In the genomic region with DNA sequence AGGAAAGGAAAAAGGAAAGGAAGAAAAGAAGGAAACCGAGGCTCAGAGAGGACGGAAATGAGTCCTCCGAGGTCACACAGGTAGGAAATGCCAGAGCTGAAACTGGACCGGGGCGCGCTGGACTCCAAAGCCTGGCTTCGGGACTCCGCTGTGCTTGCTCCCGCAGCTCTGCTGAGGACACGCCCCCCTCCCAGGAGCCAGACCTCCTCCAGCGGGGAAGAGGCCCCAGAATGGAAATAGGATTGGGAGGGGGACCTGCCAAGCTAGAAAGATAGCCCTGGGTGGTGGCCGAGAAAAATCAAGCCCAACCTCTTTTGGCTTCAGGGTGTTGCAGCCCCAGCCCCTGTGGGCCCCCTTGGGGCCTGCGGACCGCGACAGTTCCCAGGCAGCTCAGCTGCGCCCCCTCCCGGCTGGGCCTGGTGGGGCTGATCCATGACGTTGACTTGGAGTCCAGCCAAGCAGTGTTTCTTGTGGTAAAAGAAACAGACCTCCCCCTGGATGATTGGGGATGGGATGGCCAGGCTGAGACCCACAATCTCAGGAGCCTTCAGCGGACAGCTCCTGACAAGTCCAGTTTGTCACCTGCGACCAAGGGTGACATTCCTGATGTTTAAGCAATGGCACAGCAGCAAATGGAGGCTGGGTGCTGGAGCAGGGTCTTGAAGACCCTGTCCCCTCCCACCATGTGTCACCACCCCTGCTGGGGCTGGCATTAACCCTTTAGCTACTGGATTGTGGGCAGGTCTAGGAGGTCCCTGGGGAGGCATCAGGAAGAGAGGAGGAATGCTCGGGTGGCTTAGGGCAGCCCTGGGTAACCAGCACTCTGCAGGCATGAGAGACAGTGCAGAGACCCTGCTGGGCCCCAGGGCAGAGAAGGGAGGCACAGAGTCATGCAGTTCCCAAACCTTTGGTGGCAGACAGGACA, we compare ENCODE assay signal across 1 cellular context.
TF ChIP-seq lines count a peak whose summit lies in the region.

No MANE protein-coding gene starts in this region.

TF ChIP-seq in K562, 482 proteins besides CTCF, POLR2A, EP300 and RAD21 (continued from another document and continues in another):
- TF ChIP-seq, protein P1, sequence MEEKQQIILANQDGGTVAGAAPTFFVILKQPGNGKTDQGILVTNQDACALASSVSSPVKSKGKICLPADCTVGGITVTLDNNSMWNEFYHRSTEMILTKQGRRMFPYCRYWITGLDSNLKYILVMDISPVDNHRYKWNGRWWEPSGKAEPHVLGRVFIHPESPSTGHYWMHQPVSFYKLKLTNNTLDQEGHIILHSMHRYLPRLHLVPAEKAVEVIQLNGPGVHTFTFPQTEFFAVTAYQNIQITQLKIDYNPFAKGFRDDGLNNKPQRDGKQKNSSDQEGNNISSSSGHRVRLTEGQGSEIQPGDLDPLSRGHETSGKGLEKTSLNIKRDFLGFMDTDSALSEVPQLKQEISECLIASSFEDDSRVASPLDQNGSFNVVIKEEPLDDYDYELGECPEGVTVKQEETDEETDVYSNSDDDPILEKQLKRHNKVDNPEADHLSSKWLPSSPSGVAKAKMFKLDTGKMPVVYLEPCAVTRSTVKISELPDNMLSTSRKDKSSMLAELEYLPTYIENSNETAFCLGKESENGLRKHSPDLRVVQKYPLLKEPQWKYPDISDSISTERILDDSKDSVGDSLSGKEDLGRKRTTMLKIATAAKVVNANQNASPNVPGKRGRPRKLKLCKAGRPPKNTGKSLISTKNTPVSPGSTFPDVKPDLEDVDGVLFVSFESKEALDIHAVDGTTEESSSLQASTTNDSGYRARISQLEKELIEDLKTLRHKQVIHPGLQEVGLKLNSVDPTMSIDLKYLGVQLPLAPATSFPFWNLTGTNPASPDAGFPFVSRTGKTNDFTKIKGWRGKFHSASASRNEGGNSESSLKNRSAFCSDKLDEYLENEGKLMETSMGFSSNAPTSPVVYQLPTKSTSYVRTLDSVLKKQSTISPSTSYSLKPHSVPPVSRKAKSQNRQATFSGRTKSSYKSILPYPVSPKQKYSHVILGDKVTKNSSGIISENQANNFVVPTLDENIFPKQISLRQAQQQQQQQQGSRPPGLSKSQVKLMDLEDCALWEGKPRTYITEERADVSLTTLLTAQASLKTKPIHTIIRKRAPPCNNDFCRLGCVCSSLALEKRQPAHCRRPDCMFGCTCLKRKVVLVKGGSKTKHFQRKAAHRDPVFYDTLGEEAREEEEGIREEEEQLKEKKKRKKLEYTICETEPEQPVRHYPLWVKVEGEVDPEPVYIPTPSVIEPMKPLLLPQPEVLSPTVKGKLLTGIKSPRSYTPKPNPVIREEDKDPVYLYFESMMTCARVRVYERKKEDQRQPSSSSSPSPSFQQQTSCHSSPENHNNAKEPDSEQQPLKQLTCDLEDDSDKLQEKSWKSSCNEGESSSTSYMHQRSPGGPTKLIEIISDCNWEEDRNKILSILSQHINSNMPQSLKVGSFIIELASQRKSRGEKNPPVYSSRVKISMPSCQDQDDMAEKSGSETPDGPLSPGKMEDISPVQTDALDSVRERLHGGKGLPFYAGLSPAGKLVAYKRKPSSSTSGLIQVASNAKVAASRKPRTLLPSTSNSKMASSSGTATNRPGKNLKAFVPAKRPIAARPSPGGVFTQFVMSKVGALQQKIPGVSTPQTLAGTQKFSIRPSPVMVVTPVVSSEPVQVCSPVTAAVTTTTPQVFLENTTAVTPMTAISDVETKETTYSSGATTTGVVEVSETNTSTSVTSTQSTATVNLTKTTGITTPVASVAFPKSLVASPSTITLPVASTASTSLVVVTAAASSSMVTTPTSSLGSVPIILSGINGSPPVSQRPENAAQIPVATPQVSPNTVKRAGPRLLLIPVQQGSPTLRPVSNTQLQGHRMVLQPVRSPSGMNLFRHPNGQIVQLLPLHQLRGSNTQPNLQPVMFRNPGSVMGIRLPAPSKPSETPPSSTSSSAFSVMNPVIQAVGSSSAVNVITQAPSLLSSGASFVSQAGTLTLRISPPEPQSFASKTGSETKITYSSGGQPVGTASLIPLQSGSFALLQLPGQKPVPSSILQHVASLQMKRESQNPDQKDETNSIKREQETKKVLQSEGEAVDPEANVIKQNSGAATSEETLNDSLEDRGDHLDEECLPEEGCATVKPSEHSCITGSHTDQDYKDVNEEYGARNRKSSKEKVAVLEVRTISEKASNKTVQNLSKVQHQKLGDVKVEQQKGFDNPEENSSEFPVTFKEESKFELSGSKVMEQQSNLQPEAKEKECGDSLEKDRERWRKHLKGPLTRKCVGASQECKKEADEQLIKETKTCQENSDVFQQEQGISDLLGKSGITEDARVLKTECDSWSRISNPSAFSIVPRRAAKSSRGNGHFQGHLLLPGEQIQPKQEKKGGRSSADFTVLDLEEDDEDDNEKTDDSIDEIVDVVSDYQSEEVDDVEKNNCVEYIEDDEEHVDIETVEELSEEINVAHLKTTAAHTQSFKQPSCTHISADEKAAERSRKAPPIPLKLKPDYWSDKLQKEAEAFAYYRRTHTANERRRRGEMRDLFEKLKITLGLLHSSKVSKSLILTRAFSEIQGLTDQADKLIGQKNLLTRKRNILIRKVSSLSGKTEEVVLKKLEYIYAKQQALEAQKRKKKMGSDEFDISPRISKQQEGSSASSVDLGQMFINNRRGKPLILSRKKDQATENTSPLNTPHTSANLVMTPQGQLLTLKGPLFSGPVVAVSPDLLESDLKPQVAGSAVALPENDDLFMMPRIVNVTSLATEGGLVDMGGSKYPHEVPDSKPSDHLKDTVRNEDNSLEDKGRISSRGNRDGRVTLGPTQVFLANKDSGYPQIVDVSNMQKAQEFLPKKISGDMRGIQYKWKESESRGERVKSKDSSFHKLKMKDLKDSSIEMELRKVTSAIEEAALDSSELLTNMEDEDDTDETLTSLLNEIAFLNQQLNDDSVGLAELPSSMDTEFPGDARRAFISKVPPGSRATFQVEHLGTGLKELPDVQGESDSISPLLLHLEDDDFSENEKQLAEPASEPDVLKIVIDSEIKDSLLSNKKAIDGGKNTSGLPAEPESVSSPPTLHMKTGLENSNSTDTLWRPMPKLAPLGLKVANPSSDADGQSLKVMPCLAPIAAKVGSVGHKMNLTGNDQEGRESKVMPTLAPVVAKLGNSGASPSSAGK (IDR thresholded peaks at IDR 0.05): no peak
- TF ChIP-seq DPF2 (IDR thresholded peaks at IDR 0.05) (peak; percentile 45), ZNF174 (CRISPR knock-in tag; IDR thresholded peaks at IDR 0.05) (no peak), NONO (IDR thresholded peaks at IDR 0.05; ENCODE audit: low read depth in 2 of 2, low read length in 1 of 2) (peak in 1 of 2 experiments; percentile 71; a peak in 1 of 4 replicates), EHMT2 (IDR thresholded peaks at IDR 0.05) (0 out of 2 replicates have a peak, but pooled peaks have one; percentile 27), ZNF76 (CRISPR knock-in tag; IDR thresholded peaks at IDR 0.05; ENCODE audit: borderline replicate concordance) (no peak), NFIC (IDR thresholded peaks at IDR 0.05) (peak; percentile 99), HDGF (IDR thresholded peaks at IDR 0.05) (0 out of 2 replicates have a peak, but pooled peaks have one; percentile 45), ZBTB1 (CRISPR knock-in tag; IDR thresholded peaks at IDR 0.05; ENCODE audit: borderline replicate concordance, low read depth) (peak; percentile 47; the same call in 1 of the 2 replicates), TCF7 (IDR thresholded peaks at IDR 0.05; ENCODE audit: borderline replicate concordance) (peak; percentile 51; the same call in 1 of the 2 replicates), RHOXF2B (CRISPR knock-in tag; conservative IDR thresholded peaks at IDR 0.05) (no peak), CBFB (CRISPR knock-in tag; IDR thresholded peaks at IDR 0.05) (peak; percentile 51; the same call in 1 of the 2 replicates), POLR2AphosphoS5 (IDR thresholded peaks at IDR 0.05; ENCODE audit: control insufficient read depth, insufficient read depth, low read depth, low read length) (peak; percentile 46; the same call in 1 of the 2 replicates), SNIP1 (IDR thresholded peaks at IDR 0.05; ENCODE audit: low read depth) (no peak), TBP (optimal IDR thresholded peaks at IDR 0.05; ENCODE audit: low read depth, low read length) (peak; percentile 16)
- TF ChIP-seq, protein P2, sequence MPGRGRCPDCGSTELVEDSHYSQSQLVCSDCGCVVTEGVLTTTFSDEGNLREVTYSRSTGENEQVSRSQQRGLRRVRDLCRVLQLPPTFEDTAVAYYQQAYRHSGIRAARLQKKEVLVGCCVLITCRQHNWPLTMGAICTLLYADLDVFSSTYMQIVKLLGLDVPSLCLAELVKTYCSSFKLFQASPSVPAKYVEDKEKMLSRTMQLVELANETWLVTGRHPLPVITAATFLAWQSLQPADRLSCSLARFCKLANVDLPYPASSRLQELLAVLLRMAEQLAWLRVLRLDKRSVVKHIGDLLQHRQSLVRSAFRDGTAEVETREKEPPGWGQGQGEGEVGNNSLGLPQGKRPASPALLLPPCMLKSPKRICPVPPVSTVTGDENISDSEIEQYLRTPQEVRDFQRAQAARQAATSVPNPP (IDR thresholded peaks at IDR 0.05; ENCODE audit: borderline replicate concordance, insufficient read depth, insufficient read length): no peak
- TF ChIP-seq, protein P3, sequence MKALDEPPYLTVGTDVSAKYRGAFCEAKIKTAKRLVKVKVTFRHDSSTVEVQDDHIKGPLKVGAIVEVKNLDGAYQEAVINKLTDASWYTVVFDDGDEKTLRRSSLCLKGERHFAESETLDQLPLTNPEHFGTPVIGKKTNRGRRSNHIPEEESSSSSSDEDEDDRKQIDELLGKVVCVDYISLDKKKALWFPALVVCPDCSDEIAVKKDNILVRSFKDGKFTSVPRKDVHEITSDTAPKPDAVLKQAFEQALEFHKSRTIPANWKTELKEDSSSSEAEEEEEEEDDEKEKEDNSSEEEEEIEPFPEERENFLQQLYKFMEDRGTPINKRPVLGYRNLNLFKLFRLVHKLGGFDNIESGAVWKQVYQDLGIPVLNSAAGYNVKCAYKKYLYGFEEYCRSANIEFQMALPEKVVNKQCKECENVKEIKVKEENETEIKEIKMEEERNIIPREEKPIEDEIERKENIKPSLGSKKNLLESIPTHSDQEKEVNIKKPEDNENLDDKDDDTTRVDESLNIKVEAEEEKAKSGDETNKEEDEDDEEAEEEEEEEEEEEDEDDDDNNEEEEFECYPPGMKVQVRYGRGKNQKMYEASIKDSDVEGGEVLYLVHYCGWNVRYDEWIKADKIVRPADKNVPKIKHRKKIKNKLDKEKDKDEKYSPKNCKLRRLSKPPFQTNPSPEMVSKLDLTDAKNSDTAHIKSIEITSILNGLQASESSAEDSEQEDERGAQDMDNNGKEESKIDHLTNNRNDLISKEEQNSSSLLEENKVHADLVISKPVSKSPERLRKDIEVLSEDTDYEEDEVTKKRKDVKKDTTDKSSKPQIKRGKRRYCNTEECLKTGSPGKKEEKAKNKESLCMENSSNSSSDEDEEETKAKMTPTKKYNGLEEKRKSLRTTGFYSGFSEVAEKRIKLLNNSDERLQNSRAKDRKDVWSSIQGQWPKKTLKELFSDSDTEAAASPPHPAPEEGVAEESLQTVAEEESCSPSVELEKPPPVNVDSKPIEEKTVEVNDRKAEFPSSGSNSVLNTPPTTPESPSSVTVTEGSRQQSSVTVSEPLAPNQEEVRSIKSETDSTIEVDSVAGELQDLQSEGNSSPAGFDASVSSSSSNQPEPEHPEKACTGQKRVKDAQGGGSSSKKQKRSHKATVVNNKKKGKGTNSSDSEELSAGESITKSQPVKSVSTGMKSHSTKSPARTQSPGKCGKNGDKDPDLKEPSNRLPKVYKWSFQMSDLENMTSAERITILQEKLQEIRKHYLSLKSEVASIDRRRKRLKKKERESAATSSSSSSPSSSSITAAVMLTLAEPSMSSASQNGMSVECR (CRISPR knock-in tag; IDR thresholded peaks at IDR 0.05): peak; percentile 56; the same call in 1 of the 2 replicates
- TF ChIP-seq, protein P4, sequence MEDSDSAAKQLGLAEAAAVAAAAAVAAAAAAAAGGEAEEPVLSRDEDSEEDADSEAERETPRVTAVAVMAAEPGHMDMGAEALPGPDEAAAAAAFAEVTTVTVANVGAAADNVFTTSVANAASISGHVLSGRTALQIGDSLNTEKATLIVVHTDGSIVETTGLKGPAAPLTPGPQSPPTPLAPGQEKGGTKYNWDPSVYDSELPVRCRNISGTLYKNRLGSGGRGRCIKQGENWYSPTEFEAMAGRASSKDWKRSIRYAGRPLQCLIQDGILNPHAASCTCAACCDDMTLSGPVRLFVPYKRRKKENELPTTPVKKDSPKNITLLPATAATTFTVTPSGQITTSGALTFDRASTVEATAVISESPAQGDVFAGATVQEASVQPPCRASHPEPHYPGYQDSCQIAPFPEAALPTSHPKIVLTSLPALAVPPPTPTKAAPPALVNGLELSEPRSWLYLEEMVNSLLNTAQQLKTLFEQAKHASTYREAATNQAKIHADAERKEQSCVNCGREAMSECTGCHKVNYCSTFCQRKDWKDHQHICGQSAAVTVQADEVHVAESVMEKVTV (CRISPR knock-in tag; IDR thresholded peaks at IDR 0.05): peak; percentile 32; the same call in 1 of the 2 replicates
- TF ChIP-seq, protein P5, sequence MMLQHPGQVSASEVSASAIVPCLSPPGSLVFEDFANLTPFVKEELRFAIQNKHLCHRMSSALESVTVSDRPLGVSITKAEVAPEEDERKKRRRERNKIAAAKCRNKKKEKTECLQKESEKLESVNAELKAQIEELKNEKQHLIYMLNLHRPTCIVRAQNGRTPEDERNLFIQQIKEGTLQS (IDR thresholded peaks at IDR 0.05): peak; percentile 36
- TF ChIP-seq, protein P5 (CRISPR knock-in tag; conservative IDR thresholded peaks at IDR 0.05): 0 out of 2 replicates have a peak, but pooled peaks have one; percentile 62
- TF ChIP-seq, protein P6, sequence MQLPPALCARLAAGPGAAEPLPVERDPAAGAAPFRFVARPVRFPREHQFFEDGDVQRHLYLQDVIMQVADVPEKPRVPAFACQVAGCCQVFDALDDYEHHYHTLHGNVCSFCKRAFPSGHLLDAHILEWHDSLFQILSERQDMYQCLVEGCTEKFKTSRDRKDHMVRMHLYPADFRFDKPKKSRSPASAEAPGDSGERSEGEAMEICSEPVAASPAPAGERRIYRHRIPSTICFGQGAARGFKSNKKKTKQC (CRISPR knock-in tag; IDR thresholded peaks at IDR 0.05): peak; percentile 20; the same call in 1 of the 2 replicates
- TF ChIP-seq, protein P7, sequence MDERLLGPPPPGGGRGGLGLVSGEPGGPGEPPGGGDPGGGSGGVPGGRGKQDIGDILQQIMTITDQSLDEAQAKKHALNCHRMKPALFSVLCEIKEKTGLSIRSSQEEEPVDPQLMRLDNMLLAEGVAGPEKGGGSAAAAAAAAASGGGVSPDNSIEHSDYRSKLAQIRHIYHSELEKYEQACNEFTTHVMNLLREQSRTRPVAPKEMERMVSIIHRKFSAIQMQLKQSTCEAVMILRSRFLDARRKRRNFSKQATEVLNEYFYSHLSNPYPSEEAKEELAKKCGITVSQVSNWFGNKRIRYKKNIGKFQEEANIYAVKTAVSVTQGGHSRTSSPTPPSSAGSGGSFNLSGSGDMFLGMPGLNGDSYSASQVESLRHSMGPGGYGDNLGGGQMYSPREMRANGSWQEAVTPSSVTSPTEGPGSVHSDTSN (CRISPR knock-in tag; IDR thresholded peaks at IDR 0.05; ENCODE audit: low read depth): no peak
- TF ChIP-seq, protein P7 (tag; conservative IDR thresholded peaks at IDR 0.05; ENCODE audit: low read depth): peak; percentile 57
